Comparison of ENCODE assay signal across 8 cellular contexts in genomic region chr5:140402258-140403074, GRCh38. TPM values are rescaled to one million over a fixed set of nuclear protein-coding genes. Genes with fewer than 3 reads are reported as not detected.
DNase-seq lines count a peak whose midpoint lies in the region; ATAC-seq and TF ChIP-seq lines count a peak whose summit lies in the region.

No MANE protein-coding gene starts in this region.

- TF ChIP-seq CTCF in WERI-Rb-1 (IDR thresholded peaks at IDR 0.05; ENCODE audit: low read depth, low read length): no peak
- TF ChIP-seq CTCF in cardiac fibroblast (IDR thresholded peaks at IDR 0.05; ENCODE audit: low read depth, low read length): no peak
- TF ChIP-seq CTCF in kidney epithelial cell (IDR thresholded peaks at IDR 0.05; ENCODE audit: insufficient read depth, low read length, poor library complexity, severe bottlenecking): no peak

- peak; percentile 42 for DNase-seq in NCI-H2196 (lab: John Stamatoyannopoulos, UW; ENCODE audit: unreplicated experiment)
- DNase-seq in NCI-H2196 treated with DMSO at 0.1 percent for 48 hours (lab: John Stamatoyannopoulos, UW; ENCODE audit: unreplicated experiment): no peak
- DNase-seq in MV-4-11 (lab: John Stamatoyannopoulos, UW): peak; percentile 58
- DNase-seq in WERI-Rb-1: peak; percentile 60
- DNase-seq in cardiac fibroblast (ENCODE audit: low read depth in 2 of 2): peak; percentile 45 to 53
- DNase-seq in kidney epithelial cell (ENCODE audit: low read depth): no peak
- DNase-seq in stimulated activated CD4-positive, alpha-beta T cell treated with anti-CD3 and anti-CD28 coated beads, Interleukin-2, amount 100 ng/mL, for 4 hours (ENCODE audit: low read depth): peak; percentile 54

- no peak for ATAC-seq in HG02571 (IDR thresholded peaks at IDR 0.05; ENCODE audit: unreplicated experiment)

- peak overlapping the region; percentile 64 for H3K4me3 ChIP-seq in WERI-Rb-1 (ENCODE audit: low read depth, low read length)
- peak overlapping the region; percentile 91 to 99 for H3K4me3 ChIP-seq in cardiac fibroblast (replicated peaks in 1 of 2; ENCODE audit: low read depth in 2 of 2, low read length in 2 of 2)
- H3K4me3 ChIP-seq in kidney epithelial cell (ENCODE audit: low read depth, low read length): peak overlapping the region; percentile 91

- H3K27ac ChIP-seq in WERI-Rb-1: peak overlapping the region; percentile 96

- no peaks in the 10 kb centered on the region for H3K27me3 ChIP-seq in WERI-Rb-1 (ENCODE audit: insufficient read depth, low read depth, severe bottlenecking)
- no peaks in the 10 kb centered on the region for H3K27me3 ChIP-seq in kidney epithelial cell (ENCODE audit: control insufficient read depth, insufficient read depth, low read length)

- peaks cover 53% of the 10 kb centered on the region for H3K36me3 ChIP-seq in WERI-Rb-1
- H3K36me3 ChIP-seq in kidney epithelial cell (ENCODE audit: control insufficient read depth, insufficient read depth, low read length): no peaks in the 10 kb centered on the region

- H3K9me3 ChIP-seq in WERI-Rb-1 (ENCODE audit: severe bottlenecking): no peaks in the 10 kb centered on the region

RNA-seq across cellular contexts. Expression of gene ANKHD1, which starts 0.8 kb away (rescaled TPM):
- total RNA-seq in kidney epithelial cell: 62.9 and 80.4 TPM in 2 replicates

RNA-seq across cellular contexts. Expression of gene SLC4A9, which starts 42.5 kb away (rescaled TPM):
- total RNA-seq in kidney epithelial cell: 0.07 TPM in 1 of 2 replicates, not detected in the other

RNA-seq across cellular contexts. Expression of gene HBEGF, which starts 56.1 kb away (rescaled TPM):
- total RNA-seq in kidney epithelial cell: 25.1 and 31.6 TPM in 2 replicates

Comparison
In these comparisons a context has a peak if more than half of its experiments do, and no peak if none do; other contexts are left out.
1. DNase-seq: peak in NCI-H2196 (single experiment), MV-4-11 (single experiment), WERI-Rb-1 (single experiment), cardiac fibroblast (2 of 2) and stimulated activated CD4-positive, alpha-beta T cell treated with anti-CD3 and anti-CD28 coated beads, Interleukin-2, amount 100 ng/mL, for 4 hours (single experiment); none in NCI-H2196 treated with DMSO at 0.1 percent for 48 hours (single experiment) and kidney epithelial cell (single experiment).
2. Peak in every context shown above with its lines, with median percentiles within 50 percentile points of each other: H3K4me3 ChIP-seq.